24 cellular contexts compared by ENCODE assay signal in genomic region chr5:178465861-178466288, GRCh38.
"Had no signal": no experiment of that assay in that cellular context is flagged by ENCODE, and none has a peak within 500 bp of the region (broad histone marks: within the 10 kb centered on the region; RNA-seq: fewer than 3 reads in every experiment).

No MANE protein-coding gene starts in this region.

- DNase-seq: activated CD4-positive, alpha-beta memory T cell treated with anti-CD3 and anti-CD28 coated beads for 36 hours; activated CD4-positive, alpha-beta T cell treated with anti-CD3 and anti-CD28 coated beads for 48 hours; activated CD4-positive, CD25-positive, alpha-beta regulatory T cell; activated naive CD4-positive, alpha-beta T cell treated with Interleukin-2 at 50 U/mL for 16 hours; activated naive CD8-positive, alpha-beta T cell treated with anti-CD3 and anti-CD28 coated beads, Interleukin-2, amount 10 ng/mL, durations not matched to agents 7 days and 5 days; activated T-cell treated with anti-CD3 and anti-CD28 coated beads, Interleukin-2, amount 50 U/mL, for 1 hour; amniotic stem cell; dermis blood vessel endothelial cell; effector memory CD4-positive, alpha-beta T cell; foreskin melanocyte; glutamatergic neuron; immature natural killer cell; left ventricle myocardium inferior; naive thymus-derived CD8-positive, alpha-beta T cell; pancreas; right cardiac atrium; stimulated activated CD4-positive, alpha-beta T cell treated with anti-CD3 and anti-CD28 coated beads, Interleukin-4, amount 100 ng/mL, for 24 hours; stimulated activated naive CD4-positive, alpha-beta T cell treated with Interleukin-2 at 50 U/mL for 16 hours; T1000 had no signal

- ATAC-seq: esophagus mucosa; naive thymus-derived CD8-positive, alpha-beta T cell; pancreas; right cardiac atrium had no signal

- H3K4me1 Mint-ChIP-seq: activated naive CD8-positive, alpha-beta T cell treated with anti-CD3 and anti-CD28 coated beads, Interleukin-2, amount 10 ng/mL, durations not matched to agents 7 days and 5 days; immature natural killer cell had no signal

- H3K9me3 ChIP-seq: left ventricle myocardium inferior, neutrophil, pancreas had no signal

- H3K4me2 ChIP-seq: hepatocyte had no signal

- H2AFZ ChIP-seq: hepatocyte had no signal

- H3K4me1 ChIP-seq: pancreas had no signal

- H3K27ac ChIP-seq: hepatocyte, left ventricle myocardium inferior, neutrophil, pancreas had no signal

- H3K9me3 Mint-ChIP-seq: activated CD4-positive, alpha-beta memory T cell treated with anti-CD3 and anti-CD28 coated beads for 36 hours; activated naive CD8-positive, alpha-beta T cell treated with anti-CD3 and anti-CD28 coated beads, Interleukin-2, amount 10 ng/mL, durations not matched to agents 7 days and 5 days; immature natural killer cell; mesothelial cell of epicardium; naive thymus-derived CD8-positive, alpha-beta T cell; T-helper 1 cell treated with Interleukin-12 subunit alpha and Interleukin-12 subunit beta and Interleukin-4 antibody, amounts not matched to agents 30 μg/mL and 1 μg/mL, for 36 hours had no signal

- H3K27ac Mint-ChIP-seq: activated CD4-positive, alpha-beta memory T cell treated with anti-CD3 and anti-CD28 coated beads for 36 hours; activated naive CD8-positive, alpha-beta T cell treated with anti-CD3 and anti-CD28 coated beads, Interleukin-2, amount 10 ng/mL, durations not matched to agents 7 days and 5 days; immature natural killer cell; mesothelial cell of epicardium; naive thymus-derived CD8-positive, alpha-beta T cell; T-helper 1 cell treated with Interleukin-12 subunit alpha and Interleukin-12 subunit beta and Interleukin-4 antibody, amounts not matched to agents 30 μg/mL and 1 μg/mL, for 36 hours had no signal

- H3K4me3 ChIP-seq: hepatocyte, left ventricle myocardium inferior, pancreas had no signal

- H3K27me3 Mint-ChIP-seq: activated naive CD8-positive, alpha-beta T cell treated with anti-CD3 and anti-CD28 coated beads, Interleukin-2, amount 10 ng/mL, durations not matched to agents 7 days and 5 days had no signal

- H3K36me3 ChIP-seq: left ventricle myocardium inferior, neutrophil, pancreas had no signal

- H3K36me3 Mint-ChIP-seq: activated CD4-positive, alpha-beta memory T cell treated with anti-CD3 and anti-CD28 coated beads for 36 hours; activated naive CD8-positive, alpha-beta T cell treated with anti-CD3 and anti-CD28 coated beads, Interleukin-2, amount 10 ng/mL, durations not matched to agents 7 days and 5 days; immature natural killer cell; mesothelial cell of epicardium; naive thymus-derived CD8-positive, alpha-beta T cell had no signal

- H3K27me3 ChIP-seq: hepatocyte, neutrophil, pancreas had no signal

- H3K4me3 Mint-ChIP-seq: activated CD4-positive, alpha-beta memory T cell treated with anti-CD3 and anti-CD28 coated beads for 36 hours; activated naive CD8-positive, alpha-beta T cell treated with anti-CD3 and anti-CD28 coated beads, Interleukin-2, amount 10 ng/mL, durations not matched to agents 7 days and 5 days; immature natural killer cell; mesothelial cell of epicardium; naive thymus-derived CD8-positive, alpha-beta T cell; T-helper 1 cell treated with Interleukin-12 subunit alpha and Interleukin-12 subunit beta and Interleukin-4 antibody, amounts not matched to agents 30 μg/mL and 1 μg/mL, for 36 hours had no signal
